In genomic region chr2:197204855-197205254, GRCh38 we compare ENCODE assay signal across 14 cellular contexts.
DNase-seq lines count a peak whose midpoint lies in the region; ATAC-seq and TF ChIP-seq lines count a peak whose summit lies in the region.
"Had no signal": no experiment of that assay in that cellular context is flagged by ENCODE, and none has a peak within 500 bp of the region (broad histone marks: within the 10 kb centered on the region; RNA-seq: fewer than 3 reads in every experiment).

No MANE protein-coding gene starts in this region.

- no peak overlapping the region for H3K4me3 Mint-ChIP-seq in activated naive CD4-positive, alpha-beta T cell treated with anti-CD3 and anti-CD28 coated beads, Interleukin-2, amount 10 ng/mL, durations not matched to agents 7 days and 5 days
- no peak overlapping the region for H3K4me3 Mint-ChIP-seq in memory B cell
- H3K4me3 Mint-ChIP-seq: neural crest cell had no signal

- intact Hi-C loops in ascending aorta (cut with DNase I) (loop anchor here (5.0 kb wide), 1 partner anchor 42 kb away; no protein-coding TSS in a partner anchor), upper lobe of right lung (cut with DNase I) (no loop called here)

- H3K27ac Mint-ChIP-seq in activated naive CD4-positive, alpha-beta T cell treated with anti-CD3 and anti-CD28 coated beads, Interleukin-2, amount 10 ng/mL, durations not matched to agents 7 days and 5 days, result peak overlapping the region; percentile 97
- peak overlapping the region; percentile 98 for H3K27ac Mint-ChIP-seq in memory B cell

- peak overlapping the region; percentile 75 to 78 for H3K27ac ChIP-seq in ascending aorta
- H3K27ac ChIP-seq in upper lobe of right lung, result peak overlapping the region; percentile 43
- H3K27ac ChIP-seq: brain microvascular endothelial cell had no signal

- H3K36me3 Mint-ChIP-seq in activated naive CD4-positive, alpha-beta T cell treated with anti-CD3 and anti-CD28 coated beads, Interleukin-2, amount 10 ng/mL, durations not matched to agents 7 days and 5 days, result peaks cover 65% of the 10 kb centered on the region
- H3K36me3 Mint-ChIP-seq in memory B cell, result peaks cover 23% of the 10 kb centered on the region

- ATAC-seq in memory B cell (ENCODE audit: low read depth), result no peak
- no peak for ATAC-seq in upper lobe of right lung

- H3K4me3 ChIP-seq in ascending aorta (peak overlapping the region; percentile 5 to 27), upper lobe of right lung (no peak overlapping the region)

- peaks cover 15 to 54% of the 10 kb centered on the region in 2 donors for H3K4me1 ChIP-seq in ascending aorta
- H3K4me1 ChIP-seq in upper lobe of right lung, result peaks cover 58% of the 10 kb centered on the region

- H3K27me3 Mint-ChIP-seq in activated naive CD4-positive, alpha-beta T cell treated with anti-CD3 and anti-CD28 coated beads, Interleukin-2, amount 10 ng/mL, durations not matched to agents 7 days and 5 days, result no peaks in the 10 kb centered on the region
- H3K27me3 Mint-ChIP-seq in memory B cell, result no peaks in the 10 kb centered on the region
- H3K27me3 Mint-ChIP-seq: stimulated activated naive CD8-positive, alpha-beta T cell treated with anti-CD3 and anti-CD28 coated beads, Interleukin-15, amount 100 ng/mL, for 72 hours had no signal

- H3K9me3 Mint-ChIP-seq in activated naive CD4-positive, alpha-beta T cell treated with anti-CD3 and anti-CD28 coated beads, Interleukin-2, amount 10 ng/mL, durations not matched to agents 7 days and 5 days, result no peaks in the 10 kb centered on the region
- no peaks in the 10 kb centered on the region for H3K9me3 Mint-ChIP-seq in memory B cell

- no peaks in the 10 kb centered on the region for H3K36me3 ChIP-seq in ascending aorta
- H3K36me3 ChIP-seq in upper lobe of right lung, result no peaks in the 10 kb centered on the region
- H3K36me3 ChIP-seq: brain microvascular endothelial cell had no signal

- H3K4me1 Mint-ChIP-seq in activated naive CD4-positive, alpha-beta T cell treated with anti-CD3 and anti-CD28 coated beads, Interleukin-2, amount 10 ng/mL, durations not matched to agents 7 days and 5 days, result peaks cover 96% of the 10 kb centered on the region
- peaks cover 61% of the 10 kb centered on the region for H3K4me1 Mint-ChIP-seq in memory B cell

- no peak for TF ChIP-seq CTCF in ascending aorta (IDR thresholded peaks at IDR 0.05)
- TF ChIP-seq CTCF in upper lobe of right lung (IDR thresholded peaks at IDR 0.05), result no peak

- CTCF ChIA-PET in activated naive CD4-positive, alpha-beta T cell treated with anti-CD3 and anti-CD28 coated beads, Interleukin-2, amount 10 ng/mL, durations not matched to agents 7 days and 5 days (lab: Charles Lee), result interaction anchor here (1.0 to 2.8 kb wide), 3 partner anchors 14 to 104 kb away, joined by 4 to 12 read pairs (median 8); no protein-coding TSS in a partner anchor

- DNase-seq in activated naive CD4-positive, alpha-beta T cell treated with anti-CD3 and anti-CD28 coated beads, Interleukin-2, amount 10 ng/mL, durations not matched to agents 7 days and 5 days, result no peak
- no peak for DNase-seq in activated naive CD4-positive, alpha-beta T cell (lab: John Stamatoyannopoulos, UW)
- DNase-seq in ascending aorta (ENCODE audit: low spot score in 2 of 2) (no peak), memory B cell (ENCODE audit: low spot score in 2 of 2) (no peak), upper lobe of right lung (no peak), globus pallidus (ENCODE audit: low spot score) (no peak), SK-N-DZ (ENCODE audit: low spot score) (no peak), kidney tubule cell (ENCODE audit: low spot score) (no peak)
- DNase-seq: brain microvascular endothelial cell; NCI-H1417; NCI-H526; SIG-M5; stimulated activated naive CD8-positive, alpha-beta T cell treated with anti-CD3 and anti-CD28 coated beads, Interleukin-15, amount 100 ng/mL, for 72 hours had no signal

- H3K27me3 ChIP-seq in ascending aorta (no peaks in the 10 kb centered on the region), upper lobe of right lung (no peaks in the 10 kb centered on the region)
- H3K27me3 ChIP-seq: brain microvascular endothelial cell had no signal

- H3K9me3 ChIP-seq in ascending aorta (no peaks in the 10 kb centered on the region), upper lobe of right lung (no peaks in the 10 kb centered on the region)
